9 cellular contexts compared by ENCODE assay signal in genomic region chr1:85278853-85279314, GRCh38. TPM values are rescaled to one million over a fixed set of nuclear protein-coding genes. Genes with fewer than 3 reads are reported as not detected.
A peak's percentile ranks its signal among the peaks of the same experiment; 100 is the strongest.
DNase-seq lines count a peak whose midpoint lies in the region; ATAC-seq, FAIRE-seq and TF ChIP-seq lines count a peak whose summit lies in the region.
"Had no signal": no experiment of that assay in that cellular context is flagged by ENCODE, and none has a peak within 500 bp of the region (broad histone marks: within the 10 kb centered on the region; RNA-seq: fewer than 3 reads in every experiment).

No MANE protein-coding gene starts in this region.

- intact Hi-C loops in A673 (cut with micrococcal nuclease; ENCODE audit: unreplicated experiment), result no loop called here
- intact Hi-C loops in GM12878 (cut with micrococcal nuclease; ENCODE audit: unreplicated experiment), result no loop called here

- H4K91ac ChIP-seq in mesenchymal stem cell (ENCODE audit: low read length), result peak overlapping the region; percentile 94

- TF ChIP-seq CTCF in A673 (conservative IDR thresholded peaks at IDR 0.05; ENCODE audit: low read depth, low read length) (no peak), GM12878 (IDR thresholded peaks at IDR 0.05 in 2 of 3, conservative IDR thresholded peaks at IDR 0.05 in 1 of 3; ENCODE audit: control insufficient read depth in 2 of 3, extremely low read depth in 1 of 3, insufficient read depth in 1 of 3, low read depth in 3 of 3, low read length in 3 of 3) (no peak), tibial nerve (IDR thresholded peaks at IDR 0.05) (no peak)

- H3K4me1 ChIP-seq in A673 (ENCODE audit: insufficient read depth, low read length, poor library complexity, severe bottlenecking), result peaks cover 26% of the 10 kb centered on the region
- H3K4me1 ChIP-seq in GM12878 (ENCODE audit: control insufficient read depth, insufficient read depth, low read length), result peaks cover 4% of the 10 kb centered on the region
- H3K4me1 ChIP-seq in mesenchymal stem cell (ENCODE audit: control insufficient read depth, insufficient read depth, low read depth, low read length), result peaks cover 14% of the 10 kb centered on the region
- peaks cover 0 to 27% (median 14%) of the 10 kb centered on the region in 4 donors for H3K4me1 ChIP-seq in tibial nerve

- H3K4me2 ChIP-seq in GM12878 (ENCODE audit: control insufficient read depth, insufficient read depth) (peak overlapping the region; percentile 49), mesenchymal stem cell (ENCODE audit: low read length, poor library complexity, severe bottlenecking) (no peak overlapping the region)

- H3K79me2 ChIP-seq in GM12878 (ENCODE audit: control insufficient read depth, insufficient read depth, low read length), result peaks cover 27% of the 10 kb centered on the region

- H4K8ac ChIP-seq in mesenchymal stem cell (ENCODE audit: low read length), result peak overlapping the region; percentile 49

- in situ Hi-C loops in GM12878 (cut with MboI), result loop anchor here (10.0 kb wide), 1 partner anchor 704 kb away; the partner anchor contains the start of gene CTBS

- DNase-seq in A673 (ENCODE audit: low spot score) (peak; percentile 74), RCC 7860 (ENCODE audit: low spot score) (peak; percentile 99), GM12878 (ENCODE audit: low read depth, low spot score) (no peak), mesenchymal stem cell (peak; percentile 97), tibial nerve (ENCODE audit: low spot score in 2 of 2) (peak in 1 of 2 donors; percentile 60), NCI-H1694 (lab: John Stamatoyannopoulos, UW) (no peak)

- no peaks in the 10 kb centered on the region for H4K20me1 ChIP-seq in GM12878 (ENCODE audit: control insufficient read depth, insufficient read depth)

- no peak overlapping the region for H2BK15ac ChIP-seq in mesenchymal stem cell (ENCODE audit: low read depth, poor library complexity, severe bottlenecking)

- CTCF ChIA-PET in A673 (lab: Charles Lee) (interaction anchor here (0.6 kb wide), 1 partner anchor 1417 kb away, joined by 9 read pairs; no protein-coding TSS in a partner anchor), GM12878 (lab: Yijun Ruan, JAX) (interaction anchor here (1.0 to 10.6 kb wide), 2 partner anchors 19 to 29 kb away, joined by 5 to 229 read pairs; partner anchors contain the start of gene C1orf52)

- H3K27me3 ChIP-seq in A673 (replicated peaks; ENCODE audit: insufficient read depth, low read depth, low read length, poor library complexity) (no peaks in the 10 kb centered on the region), GM12878 (replicated peaks in 1 of 2; ENCODE audit: control insufficient read depth in 2 of 2, insufficient read depth in 2 of 2, low read length in 1 of 2) (no peaks in the 10 kb centered on the region), mesenchymal stem cell (ENCODE audit: control insufficient read depth in 1 of 2, insufficient read depth in 1 of 2, low read length in 2 of 2) (no peaks in the 10 kb centered on the region), tibial nerve (no peaks in the 10 kb centered on the region)

- H3K9ac ChIP-seq in GM12878 (ENCODE audit: control insufficient read depth, insufficient read depth, low read length) (peak overlapping the region; percentile 41; the same call in 1 of the 2 replicates), mesenchymal stem cell (ENCODE audit: low read length) (peak overlapping the region; percentile 70)

- BruUV-seq in A673 (replicated peaks; lab: Mats Ljungman, UMichigan) (no TSS peak), GM12878 (replicated peaks; lab: Mats Ljungman, UMichigan) (no TSS peak)

- TF ChIP-seq POLR2A in GM12878 (IDR thresholded peaks at IDR 0.05; ENCODE audit: low read depth, low read length) (no peak), tibial nerve (IDR thresholded peaks at IDR 0.05) (no peak)

- no peaks in the 10 kb centered on the region for H3K36me3 ChIP-seq in A673 (ENCODE audit: insufficient read depth, low read length, poor library complexity, severe bottlenecking)
- no peaks in the 10 kb centered on the region for H3K36me3 ChIP-seq in GM12878 (ENCODE audit: control insufficient read depth in 2 of 2, insufficient read depth in 2 of 2, low read length in 1 of 2)
- H3K36me3 ChIP-seq in mesenchymal stem cell (ENCODE audit: control insufficient read depth in 1 of 2, insufficient read depth in 2 of 2, low read depth in 1 of 2, low read length in 2 of 2), result peaks cover under 1% of the 10 kb centered on the region in 2 experiments
- H3K36me3 ChIP-seq in tibial nerve, result peaks cover 0 to under 1% (median 0%) of the 10 kb centered on the region in 3 donors

- H3K4ac ChIP-seq in mesenchymal stem cell (ENCODE audit: low read depth in 1 of 2, low read length in 2 of 2), result peak overlapping the region; percentile 0 to 25

- POLR2A ChIA-PET in A673 (lab: Charles Lee; ENCODE audit: low non-redundant PET), result no interaction called here
- POLR2A ChIA-PET in GM12878 (lab: Charles Lee), result no interaction called here

- ATAC-seq in GM19463 (IDR thresholded peaks at IDR 0.05; ENCODE audit: unreplicated experiment) (peak; percentile 8), GM12878 (peak; percentile 7), GM19452 (IDR thresholded peaks at IDR 0.05; ENCODE audit: unreplicated experiment) (no peak)

- no peak overlapping the region for H3K14ac ChIP-seq in mesenchymal stem cell (ENCODE audit: low read length in 2 of 2)

- H3K4me3 ChIP-seq in A673 (ENCODE audit: low read depth, low read length, poor library complexity, severe bottlenecking) (no peak overlapping the region), GM12878 (no peak overlapping the region), mesenchymal stem cell (ENCODE audit: insufficient read depth in 1 of 2, low read depth in 1 of 2, low read length in 2 of 2) (peak overlapping the region in 1 of 2 experiments; percentile 61), tibial nerve (no peak overlapping the region)

- no peak overlapping the region for H2BK5ac ChIP-seq in mesenchymal stem cell (ENCODE audit: low read depth, low read length, poor library complexity, severe bottlenecking)

- H3K9me3 ChIP-seq in A673 (ENCODE audit: low read depth, low read length, poor library complexity, severe bottlenecking) (no peaks in the 10 kb centered on the region), GM12878 (replicated peaks; ENCODE audit: control insufficient read depth, insufficient read depth, low read length) (no peaks in the 10 kb centered on the region), mesenchymal stem cell (ENCODE audit: control insufficient read depth, low read length) (no peaks in the 10 kb centered on the region), tibial nerve (no peaks in the 10 kb centered on the region)

- SMC1A ChIA-PET in GM12878 (lab: Charles Lee; ENCODE audit: uncharacterized antibody, unreplicated experiment), result interaction anchor here (11.2 kb wide), 1 partner anchor 20 kb away, joined by 110 read pairs; the partner anchor contains the start of gene C1orf52

- H2AK5ac ChIP-seq in mesenchymal stem cell (ENCODE audit: low read length, severe bottlenecking), result no peak overlapping the region

- RAD21 ChIA-PET in GM12878 (lab: Charles Lee; ENCODE audit: unreplicated experiment), result no interaction called here

- H2BK120ac ChIP-seq in mesenchymal stem cell (ENCODE audit: low read depth, low read length), result peak overlapping the region; percentile 9

- H3K23ac ChIP-seq in mesenchymal stem cell (ENCODE audit: low read length in 2 of 2), result no peak overlapping the region

- peaks cover 6% of the 10 kb centered on the region for H3K79me1 ChIP-seq in mesenchymal stem cell (replicated peaks; ENCODE audit: low read length, poor library complexity, severe bottlenecking)

- peak overlapping the region; percentile 38 for H3K27ac ChIP-seq in A673 (ENCODE audit: low read depth, low read length, poor library complexity, severe bottlenecking)
- H3K27ac ChIP-seq in GM12878 (ENCODE audit: control insufficient read depth, insufficient read depth), result no peak overlapping the region
- peak overlapping the region; percentile 82 for H3K27ac ChIP-seq in mesenchymal stem cell (ENCODE audit: low read length, poor library complexity, severe bottlenecking)
- peak overlapping the region in 3 of 4 donors; percentile 23 to 98 (median 80) for H3K27ac ChIP-seq in tibial nerve

- no peak for TF ChIP-seq RAD21 in GM12878 (IDR thresholded peaks at IDR 0.05; ENCODE audit: insufficient read depth, low read depth, low read length)

- peak; percentile 98 for FAIRE-seq in RCC 7860 (lab: Jason Lieb, UNC)
- FAIRE-seq in GM12878 (lab: Jason Lieb, UNC), result no peak
- FAIRE-seq: GM18507 had no signal

- peak overlapping the region; percentile 70 to 82 for H3K18ac ChIP-seq in mesenchymal stem cell (ENCODE audit: low read depth in 1 of 2, low read length in 2 of 2)

- H2BK12ac ChIP-seq in mesenchymal stem cell (ENCODE audit: low read length in 2 of 2), result peak overlapping the region in 1 of 2 experiments; percentile 97

- H2AFZ ChIP-seq in GM12878 (ENCODE audit: control insufficient read depth, low read depth, low read length) (peak overlapping the region; percentile 52), mesenchymal stem cell (ENCODE audit: low read depth, low read length) (no peak overlapping the region)

- TF ChIP-seq EP300 in GM12878 (IDR thresholded peaks at IDR 0.05; ENCODE audit: borderline replicate concordance in 1 of 2, control insufficient read depth in 1 of 2, low read depth in 2 of 2, low read length in 2 of 2) (no peak), tibial nerve (IDR thresholded peaks at IDR 0.05) (peak in 1 of 2 donors; percentile 75)

- WGBS in GM12878 (ENCODE audit: insufficient coverage, insufficient replicate concordance, low lambda C conversion rate, missing lambda C conversion rate), result 0% methylated on average over 2 of the region's 2 CpGs
- 0% methylated on average over 2 of the region's 2 CpGs for WGBS in mesenchymal stem cell
- WGBS in tibial nerve, 2 donors, result 20 to 27% methylated on average over 2 of the region's 2 CpGs

RNA-seq across cellular contexts. Expression of gene BCL10, which starts 2.5 kb away (rescaled TPM):
- total RNA-seq in A673 (2021) (18.1 and 20.9 TPM in 2 replicates), GM12878 (2014; rRNA removed) (20.0 and 22.6 TPM in 2 replicates), GM12878 (2014; rRNA removed; fragmentation: Illumina TruSeq; extraction: Trizol) (21.7 and 23.7 TPM in 2 replicates), GM12878 (2021) (25.3 and 28.1 TPM in 2 replicates), tibial nerve (10 to 100 TPM; 12.6 to 20.3 (median 13.0) TPM)
- total RNA-seq in GM12878 (2013; cell fraction: nucleolus; rRNA removed), result 45.2 and 45.4 TPM in 2 replicates
- polyA plus RNA-seq in GM12878 (2011; ENCODE audit: low read depth), result 8.6 TPM
- polyA plus RNA-seq in GM12878 (2011; rRNA removed) (17.8 and 22.3 TPM in 2 replicates), GM12878 (2014; fragmentation: Illumina TruSeq; extraction: Trizol) (18.3 and 21.1 TPM in 2 replicates), GM12878 (2014; fragmentation: Nextera tagmentation; extraction: Ambion mirVana) (10 to 100 TPM; 16.7 to 19.0 TPM), GM12878 (2014; rRNA removed) (10.6 and 11.8 TPM in 2 replicates), GM12878 (2016; fragmentation: Nextera tagmentation; extraction: Ambion mirVana) (10 to 100 TPM; 26.8 to 35.2 TPM)
- 9.8 and 10.1 TPM in 2 replicates for polyA plus RNA-seq in GM12878 (2011; cell fraction: cytosol; rRNA removed)
- 8.8 TPM in 2 replicates for polyA plus RNA-seq in GM12878 (2011; cell fraction: nucleus; rRNA removed)
- 11.7 and 16.2 TPM in 2 replicates for polyA plus RNA-seq in GM12878 (2012)
- polyA minus RNA-seq in GM12878 (2011; rRNA and poly(A)+ RNA removed), result 28.8 and 29.7 TPM in 2 replicates
- polyA minus RNA-seq in GM12878 (2011; cell fraction: cytosol; rRNA and poly(A)+ RNA removed), result 12.2 and 12.8 TPM in 2 replicates
- polyA minus RNA-seq in GM12878 (2011; cell fraction: nucleus; rRNA and poly(A)+ RNA removed), result 46.5 and 60.1 TPM in 2 replicates
- polyA plus RNA-seq in mesenchymal stem cell (2013, experiment 1 of 2), result 21.7 TPM
- polyA plus RNA-seq in mesenchymal stem cell (2013, experiment 2 of 2), result 22.6 TPM

RNA-seq across cellular contexts. Expression of gene C1orf52, which starts 19.4 kb away (rescaled TPM):
- total RNA-seq in A673 (2021) (30.2 and 31.9 TPM in 2 replicates), GM12878 (2014; rRNA removed) (20.4 and 26.8 TPM in 2 replicates), GM12878 (2014; rRNA removed; fragmentation: Illumina TruSeq; extraction: Trizol) (16.4 and 16.6 TPM in 2 replicates), GM12878 (2021) (13.8 and 16.8 TPM in 2 replicates), tibial nerve (10 to 100 TPM; 12.7 to 34.8 (median 24.5) TPM)
- total RNA-seq in GM12878 (2013; cell fraction: nucleolus; rRNA removed), result 27.3 and 46.0 TPM in 2 replicates
- polyA plus RNA-seq in GM12878 (2011; ENCODE audit: low read depth), result 8.3 TPM
- polyA plus RNA-seq in GM12878 (2011; rRNA removed) (22.9 and 34.8 TPM in 2 replicates), GM12878 (2014; fragmentation: Illumina TruSeq; extraction: Trizol) (12.8 and 15.1 TPM in 2 replicates), GM12878 (2014; fragmentation: Nextera tagmentation; extraction: Ambion mirVana) (10 to 100 TPM in 1 of 2 experiments, 1 to 10 TPM in 1; 9.4 to 17.1 TPM), GM12878 (2014; rRNA removed) (18.1 and 27.3 TPM in 2 replicates), GM12878 (2016; fragmentation: Nextera tagmentation; extraction: Ambion mirVana) (10 to 100 TPM; 37.6 to 39.5 TPM)
- polyA plus RNA-seq in GM12878 (2011; cell fraction: cytosol; rRNA removed), result 15.5 and 23.5 TPM in 2 replicates
- 29.2 and 30.7 TPM in 2 replicates for polyA plus RNA-seq in GM12878 (2011; cell fraction: nucleus; rRNA removed)
- 18.7 and 19.6 TPM in 2 replicates for polyA plus RNA-seq in GM12878 (2012)
- polyA minus RNA-seq in GM12878 (2011; rRNA and poly(A)+ RNA removed), result 6.2 and 15.9 TPM in 2 replicates
- 5.6 and 14.2 TPM in 2 replicates for polyA minus RNA-seq in GM12878 (2011; cell fraction: cytosol; rRNA and poly(A)+ RNA removed)
- polyA minus RNA-seq in GM12878 (2011; cell fraction: nucleus; rRNA and poly(A)+ RNA removed), result 10.6 and 15.5 TPM in 2 replicates
- polyA plus RNA-seq in mesenchymal stem cell (2013, experiment 1 of 2), result 25.2 TPM
- polyA plus RNA-seq in mesenchymal stem cell (2013, experiment 2 of 2), result 25.7 TPM

Comparison
In these comparisons a context has a peak if more than half of its experiments do, and no peak if none do; other contexts are left out.
1. DNase-seq: peak in A673 (single experiment), RCC 7860 (single experiment) and mesenchymal stem cell (single experiment); none in GM12878 (single experiment) and NCI-H1694 (single experiment).